Comparison of ENCODE assay signal across 8 cellular contexts in the genomic region with DNA sequence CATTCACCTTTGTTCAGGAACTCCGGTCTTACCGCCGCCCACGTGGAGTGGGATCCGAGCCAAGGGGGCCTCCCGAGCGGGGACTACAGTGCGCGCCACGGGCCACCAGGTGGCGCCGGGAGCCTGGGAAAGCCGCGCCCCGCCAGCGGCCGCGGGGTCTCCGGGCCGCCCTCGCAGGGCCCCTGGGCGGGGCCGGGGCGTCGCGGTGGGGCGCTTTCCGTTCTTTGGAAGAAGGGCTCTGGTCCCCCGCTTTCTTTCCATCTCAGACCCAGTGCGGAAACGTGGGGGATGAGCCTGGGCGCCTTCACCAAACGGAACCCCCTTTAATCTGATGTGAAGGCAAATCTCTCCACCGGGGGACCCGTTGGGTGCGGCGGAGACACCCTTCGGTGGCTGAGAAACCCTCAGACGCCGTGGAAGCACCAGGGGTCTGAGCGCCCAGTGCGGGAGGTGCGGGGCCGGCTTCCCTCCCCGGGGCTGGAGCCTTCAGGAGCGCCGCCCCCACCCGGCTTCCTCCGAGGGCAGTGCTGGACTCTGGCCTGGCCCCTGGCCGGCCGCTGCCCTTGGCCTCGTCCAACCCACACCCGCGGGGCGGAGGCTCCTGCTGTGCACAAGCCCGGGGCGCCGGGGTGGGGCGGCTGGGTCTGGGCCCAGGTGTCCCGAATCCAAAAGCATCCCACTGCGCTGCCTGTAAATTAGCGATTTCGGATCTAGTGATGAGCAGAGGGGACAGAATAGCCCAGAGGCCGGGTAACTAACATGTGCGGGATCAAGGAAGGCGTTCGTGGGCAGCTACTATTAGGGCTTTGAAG. TPM values are rescaled to one million over a fixed set of nuclear protein-coding genes. Genes with fewer than 3 reads are reported as not detected.
DNase-seq lines count a peak whose midpoint lies in the region; ATAC-seq and TF ChIP-seq lines count a peak whose summit lies in the region.

No MANE protein-coding gene starts in this region.

- peak; percentile 85 for TF ChIP-seq RAD21 in SK-N-SH (IDR thresholded peaks at IDR 0.05; ENCODE audit: low read length)

- POLR2A ChIA-PET in SK-N-SH (lab: Yijun Ruan, JAX), result interaction anchor here (1.2 to 3.5 kb wide), 3 partner anchors 187 to 460 kb away, joined by 5 to 9 read pairs (median 5); partner anchors contain the start of genes DCAF17, METTL8 and TLK1

- H3K4me1 ChIP-seq in GM23338 (ENCODE audit: insufficient read depth) (peaks cover 23% of the 10 kb centered on the region), SK-N-SH (ENCODE audit: control insufficient read depth in 1 of 2, insufficient read depth in 2 of 2, low read depth in 1 of 2, low read length in 1 of 2) (peaks cover 5 to 14% of the 10 kb centered on the region in 2 experiments; a peak in 2 of 4 replicates), thymus (ENCODE audit: control insufficient read depth, insufficient read depth, low read length) (peaks cover 7% of the 10 kb centered on the region)

- peak overlapping the region; percentile 79 for H3K9ac ChIP-seq in SK-N-SH

- 26% methylated on average over 31 of the region's 67 CpGs for WGBS in SK-N-SH (ENCODE audit: low lambda C conversion rate)
- WGBS in thymus, result 12% methylated on average over 67 of the region's 67 CpGs

- no peaks in the 10 kb centered on the region for H3K36me3 ChIP-seq in GM23338 (ENCODE audit: insufficient read depth)
- H3K36me3 ChIP-seq in SK-N-SH (replicated peaks in 1 of 2; ENCODE audit: control insufficient read depth in 1 of 2, insufficient read depth in 2 of 2, low read length in 1 of 2), result peaks cover 0 to 2% of the 10 kb centered on the region in 2 experiments
- peaks cover 6% of the 10 kb centered on the region for H3K36me3 ChIP-seq in thymus (ENCODE audit: control insufficient read depth, insufficient read depth)

- TF ChIP-seq EP300 in SK-N-SH (IDR thresholded peaks at IDR 0.05; ENCODE audit: borderline replicate concordance in 1 of 2, low read depth in 1 of 2, low read length in 1 of 2), result 0 out of 4 replicates have a peak, but pooled peaks of 1 of the 2 experiments have one; percentile 7

- H3K27me3 ChIP-seq in GM23338 (ENCODE audit: insufficient read depth), result no peaks in the 10 kb centered on the region
- no peaks in the 10 kb centered on the region for H3K27me3 ChIP-seq in SK-N-SH (ENCODE audit: insufficient read depth)
- H3K27me3 ChIP-seq in thymus (ENCODE audit: control insufficient read depth, insufficient read depth), result no peaks in the 10 kb centered on the region

- intact Hi-C loops in head of caudate nucleus (cut with DNase I), result loop anchor here (5.0 to 10.0 kb wide), 3 partner anchors 111 to 459 kb away; partner anchors contain the start of genes DCAF17 and METTL8

- H3K27me3 Mint-ChIP-seq in GM23338 (ENCODE audit: insufficient read depth, low read depth, poor library complexity) (peaks cover 8% of the 10 kb centered on the region), osteocyte (ENCODE audit: unreplicated experiment) (no peaks in the 10 kb centered on the region)

- peak overlapping the region; percentile 72 for H3K4me3 ChIP-seq in GM23338
- peak overlapping the region; percentile 69 to 72 for H3K4me3 ChIP-seq in SK-N-SH (ENCODE audit: low read depth in 2 of 2, low read length in 1 of 2)
- peak overlapping the region; percentile 76 for H3K4me3 ChIP-seq in thymus (ENCODE audit: low read length)

- no peak overlapping the region for H3K27ac ChIP-seq in GM23338 (ENCODE audit: low read depth)
- peak overlapping the region; percentile 47 to 91; a peak in 3 of 4 replicates for H3K27ac ChIP-seq in SK-N-SH (ENCODE audit: low read depth in 2 of 2, low read length in 1 of 2)
- H3K27ac ChIP-seq in thymus (ENCODE audit: low read depth), result peak overlapping the region; percentile 71

- H3K4me1 Mint-ChIP-seq in GM23338 (peaks cover 47% of the 10 kb centered on the region), osteocyte (ENCODE audit: unreplicated experiment) (peaks cover 8% of the 10 kb centered on the region)

- H2AFZ ChIP-seq in GM23338, result peak overlapping the region; percentile 99
- H2AFZ ChIP-seq in SK-N-SH (ENCODE audit: low read depth), result peak overlapping the region; percentile 98

- H3K9me3 ChIP-seq in SK-N-SH, result no peaks in the 10 kb centered on the region
- no peaks in the 10 kb centered on the region for H3K9me3 ChIP-seq in thymus (ENCODE audit: control insufficient read depth)

- peak; percentile 88 for ATAC-seq in GM23338
- ATAC-seq in activated naive CD4-positive, alpha-beta T cell treated with anti-CD3 and anti-CD28 coated beads, Interleukin-2, amount 50 U/mL, for 72 hours, result peak; percentile 94 to 96

- H3K36me3 Mint-ChIP-seq in GM23338 (ENCODE audit: low read depth) (no peaks in the 10 kb centered on the region; the same call in 2 of the 3 replicates), osteocyte (ENCODE audit: unreplicated experiment) (no peaks in the 10 kb centered on the region)
- H3K36me3 Mint-ChIP-seq in activated naive CD4-positive, alpha-beta T cell treated with anti-CD3 and anti-CD28 coated beads, Interleukin-2, amount 50 U/mL, for 72 hours, result peaks cover 0 to 5% of the 10 kb centered on the region in 2 donors

- H3K27ac Mint-ChIP-seq in GM23338, result no peak overlapping the region
- peak overlapping the region; percentile 79 to 93 for H3K27ac Mint-ChIP-seq in activated naive CD4-positive, alpha-beta T cell treated with anti-CD3 and anti-CD28 coated beads, Interleukin-2, amount 50 U/mL, for 72 hours
- H3K27ac Mint-ChIP-seq in osteocyte (ENCODE audit: unreplicated experiment), result peak overlapping the region; percentile 23

- H3K4me2 ChIP-seq in GM23338 (peak overlapping the region; percentile 95), SK-N-SH (peak overlapping the region; percentile 80)

- H3K9me2 ChIP-seq in GM23338 (ENCODE audit: insufficient read depth), result no peaks in the 10 kb centered on the region
- H3K9me2 ChIP-seq in SK-N-SH, result no peaks in the 10 kb centered on the region

- H3K4me3 Mint-ChIP-seq in GM23338 (peak overlapping the region; percentile 49), osteocyte (ENCODE audit: unreplicated experiment) (peak overlapping the region; percentile 73)

- TF ChIP-seq CTCF in GM23338 (conservative IDR thresholded peaks at IDR 0.05; ENCODE audit: low read depth in 2 of 2) (peak; percentile 82 to 83), SK-N-SH (IDR thresholded peaks at IDR 0.05) (peak; percentile 85), osteocyte (IDR thresholded peaks at IDR 0.05) (peak; percentile 99)

- no peaks in the 10 kb centered on the region for H4K20me1 ChIP-seq in GM23338 (replicated peaks; ENCODE audit: insufficient read depth)
- no peaks in the 10 kb centered on the region for H4K20me1 ChIP-seq in SK-N-SH (ENCODE audit: insufficient read depth)

- H3K9me3 Mint-ChIP-seq in GM23338 (no peaks in the 10 kb centered on the region), osteocyte (ENCODE audit: unreplicated experiment) (no peaks in the 10 kb centered on the region)
- H3K9me3 Mint-ChIP-seq in activated naive CD4-positive, alpha-beta T cell treated with anti-CD3 and anti-CD28 coated beads, Interleukin-2, amount 50 U/mL, for 72 hours, result no peaks in the 10 kb centered on the region

- peak; percentile 65 for DNase-seq in GDM1 (lab: John Stamatoyannopoulos, UW)
- DNase-seq in GM23338 (ENCODE audit: low spot score), result peak; percentile 88
- peak; percentile 67 for DNase-seq in LHCN-M2 (ENCODE audit: low read depth)
- DNase-seq in SK-N-SH, result peak; percentile 99
- peak; percentile 90 to 91 for DNase-seq in activated naive CD4-positive, alpha-beta T cell treated with anti-CD3 and anti-CD28 coated beads, Interleukin-2, amount 50 U/mL, for 72 hours (ENCODE audit: low spot score in 2 of 2)
- DNase-seq in head of caudate nucleus, result peak; percentile 55 to 95 (median 88)
- DNase-seq in osteocyte (ENCODE audit: extremely low spot score, unreplicated experiment), result peak; percentile 94

- H3K79me2 ChIP-seq in GM23338 (replicated peaks; ENCODE audit: insufficient read depth) (no peaks in the 10 kb centered on the region), SK-N-SH (ENCODE audit: insufficient read depth) (no peaks in the 10 kb centered on the region)

- CTCF ChIA-PET in SK-N-SH (lab: Yijun Ruan, JAX), result interaction anchor here (0.7 to 4.6 kb wide), 30 partner anchors 10 to 460 kb away, joined by 3 to 70 read pairs (median 4); partner anchors contain the start of genes DCAF17, GORASP2, METTL8 and TLK1

- H3F3A ChIP-seq in GM23338 (replicated peaks; ENCODE audit: low read depth), result peaks cover 10% of the 10 kb centered on the region
- H3F3A ChIP-seq in SK-N-SH (replicated peaks; ENCODE audit: insufficient read depth), result peaks cover 10% of the 10 kb centered on the region

TF ChIP-seq in GM23338, 12 proteins besides CTCF, POLR2A, EP300 and RAD21 (continues in another document):
- TF ChIP-seq POLR2AphosphoS5 (IDR thresholded peaks at IDR 0.05; ENCODE audit: low read depth), result peak; percentile 40; the same call in 1 of the 2 replicates

TF ChIP-seq in SK-N-SH, 30 proteins besides CTCF, POLR2A, EP300 and RAD21 (continues in another document):
- TF ChIP-seq JUND (IDR thresholded peaks at IDR 0.05) (no peak), MEF2A (IDR thresholded peaks at IDR 0.05; ENCODE audit: borderline replicate concordance, low read depth) (no peak), ELF1 (IDR thresholded peaks at IDR 0.05) (no peak), TAF1 (IDR thresholded peaks at IDR 0.05; ENCODE audit: borderline replicate concordance, low read depth, low read length) (peak; percentile 40; the same call in 1 of the 2 replicates), TEAD4 (IDR thresholded peaks at IDR 0.05; ENCODE audit: borderline replicate concordance, insufficient read depth) (no peak)

RNA-seq across cellular contexts. Expression of gene GORASP2, which starts 44.6 kb away (rescaled TPM):
- total RNA-seq in GM23338 (2014; rRNA removed; shearing (Covaris generic)), result 45.2 and 45.9 TPM in 2 replicates
- polyA plus RNA-seq in GM23338 (2016; fragmentation: Nextera tagmentation; extraction: Ambion mirVana) (38.7 and 44.5 TPM in 2 replicates), SK-N-SH (2012; rRNA removed) (127 and 148 TPM in 2 replicates), thymus (34.3 TPM)
- total RNA-seq in LHCN-M2 (2014; rRNA removed) (54.5 and 55.9 TPM in 2 replicates), osteocyte (94.7 and 99.5 TPM in 2 replicates)
- 67.8 TPM for polyA plus RNA-seq in LHCN-M2 (2012)
- polyA plus RNA-seq in SK-N-SH (2012; cell fraction: cytosol; rRNA removed), result 111 and 119 TPM in 2 replicates
- 62.1 and 103 TPM in 2 replicates for polyA plus RNA-seq in SK-N-SH (2012; cell fraction: nucleus; rRNA removed)
- 10 to 100 TPM; 64.9 to 69.8 TPM for total RNA-seq in activated naive CD4-positive, alpha-beta T cell treated with anti-CD3 and anti-CD28 coated beads, Interleukin-2, amount 50 U/mL, for 72 hours
